In genomic region chr7:17941171-17941490, GRCh38 we compare ENCODE assay signal across 8 cellular contexts. TPM values are rescaled to one million over a fixed set of nuclear protein-coding genes. Genes with fewer than 3 reads are reported as not detected.
DNase-seq lines count a peak whose midpoint lies in the region; TF ChIP-seq lines count a peak whose summit lies in the region.

No MANE protein-coding gene starts in this region.

- DNase-seq in DMS114 treated with DMSO at 0.1 percent for 48 hours (lab: John Stamatoyannopoulos, UW; ENCODE audit: unreplicated experiment) (peak; percentile 11), NAMALWA (ENCODE audit: low spot score) (peak; percentile 54), MCF 10A (ENCODE audit: unreplicated experiment) (peak; percentile 26), lower leg skin (ENCODE audit: low spot score in 2 of 2) (no peak), transverse colon (no peak), NCI-H1694 treated with DMSO at 0.1 percent for 48 hours (lab: John Stamatoyannopoulos, UW) (no peak), cortex of kidney (lab: John Stamatoyannopoulos, UW) (no peak), activated gamma-delta T cell treated with Interleukin-2 at 50 U/mL for 16 hours (no peak)

- peak overlapping the region; percentile 99 for H3K27ac Mint-ChIP-seq in MCF 10A (ENCODE audit: low read depth, unreplicated experiment)

- WGBS in lower leg skin, 2 donors: 30 to 36% methylated on average over 5 of the region's 5 CpGs
- WGBS in transverse colon (ENCODE audit: low coverage in 1 of 2), 2 donors: 35% methylated on average over 5 of the region's 5 CpGs; no CpG with 5 or more reads in 1 of the 2 donors

- no peaks in the 10 kb centered on the region for H3K9me3 ChIP-seq in transverse colon

- TF ChIP-seq EP300 in transverse colon (IDR thresholded peaks at IDR 0.05; ENCODE audit: low read depth): no peak

- H3K4me3 ChIP-seq in lower leg skin (ENCODE audit: low read depth, poor library complexity, severe bottlenecking) (peak overlapping the region; percentile 90), transverse colon (peak overlapping the region; percentile 57 to 89 (median 74))

- H3K27ac ChIP-seq in transverse colon: peak overlapping the region; percentile 91 to 96 (median 92)

- no peaks in the 10 kb centered on the region for H3K27me3 ChIP-seq in transverse colon

- no peaks in the 10 kb centered on the region for H3K36me3 Mint-ChIP-seq in MCF 10A (ENCODE audit: insufficient read depth, unreplicated experiment)

- H3K9me3 Mint-ChIP-seq in MCF 10A (ENCODE audit: unreplicated experiment): no peaks in the 10 kb centered on the region

- intact Hi-C loops in MCF 10A (cut with micrococcal nuclease) (loop anchor here (2.0 to 10.0 kb wide), 3 partner anchors 170 to 636 kb away; no protein-coding TSS in a partner anchor), lower leg skin (cut with DNase I; ENCODE audit: low total_unique reads) (no loop called here), transverse colon (cut with DNase I; ENCODE audit: low total_unique reads) (no loop called here)

- CTCF ChIA-PET in MCF 10A (lab: Yijun Ruan, JAX): interaction anchor here (0.6 kb wide), 1 partner anchor 387 kb away, joined by 3 read pairs; no protein-coding TSS in a partner anchor

- TF ChIP-seq POLR2A in lower leg skin (IDR thresholded peaks at IDR 0.05) (no peak), transverse colon (IDR thresholded peaks at IDR 0.05) (no peak)

- H3K36me3 ChIP-seq in transverse colon: no peaks in the 10 kb centered on the region

- peaks cover 29% of the 10 kb centered on the region for H3K4me1 Mint-ChIP-seq in MCF 10A (ENCODE audit: insufficient read depth, unreplicated experiment)

- in situ Hi-C loops in transverse colon (cut with MboI; ENCODE audit: low pct_ligation_motif_present in 1 of 4, low pct_unique_long_range_greater_than_20kb in 1 of 4, low sequenced_read_pairs in 3 of 4): loop anchor here in 1 of 4 donors (25.0 kb wide), 1 partner anchor 654 kb away; the partner anchor contains the start of gene AHR

- peak overlapping the region; percentile 100 for H3K4me3 Mint-ChIP-seq in MCF 10A (ENCODE audit: unreplicated experiment)

- BruUV-seq in MCF 10A (replicated peaks; lab: Mats Ljungman, UMichigan): no TSS peak

- H3K27me3 Mint-ChIP-seq in MCF 10A (ENCODE audit: insufficient read depth, unreplicated experiment): no peaks in the 10 kb centered on the region

- no peak for TF ChIP-seq CTCF in MCF 10A (IDR thresholded peaks at IDR 0.05; ENCODE audit: unreplicated experiment)
- TF ChIP-seq CTCF in lower leg skin (IDR thresholded peaks at IDR 0.05): no peak
- TF ChIP-seq CTCF in transverse colon (IDR thresholded peaks at IDR 0.05): peak in 1 of 5 experiments; percentile 28

- POLR2A ChIA-PET in MCF 10A (lab: Yijun Ruan, JAX): interaction anchor here (0.7 to 1.7 kb wide), 9 partner anchors 10 to 930 kb away, joined by 3 to 6 read pairs (median 4); no protein-coding TSS in a partner anchor

- peaks cover 6 to 40% (median 16%) of the 10 kb centered on the region in 4 donors for H3K4me1 ChIP-seq in transverse colon

RNA-seq across cellular contexts. Expression of gene SNX13, which starts 0.8 kb away (rescaled TPM):
- 38.5 and 42.0 TPM in 2 replicates for total RNA-seq in MCF 10A (2022)
- total RNA-seq in lower leg skin: 10 to 100 TPM; 45.7 to 78.8 (median 67.3) TPM
- 10 to 100 TPM; 11.3 to 83.8 (median 69.0) TPM for total RNA-seq in transverse colon

Comparison
In these comparisons a context has a peak if more than half of its experiments do, and no peak if none do; other contexts are left out.
1. DNase-seq: peak in DMS114 treated with DMSO at 0.1 percent for 48 hours (single experiment), NAMALWA (single experiment) and MCF 10A (single experiment); none in lower leg skin (0 of 2), transverse colon (single experiment), NCI-H1694 treated with DMSO at 0.1 percent for 48 hours (single experiment), cortex of kidney (single experiment) and activated gamma-delta T cell treated with Interleukin-2 at 50 U/mL for 16 hours (single experiment).